1 cellular context compared by ENCODE assay signal in the genomic region with DNA sequence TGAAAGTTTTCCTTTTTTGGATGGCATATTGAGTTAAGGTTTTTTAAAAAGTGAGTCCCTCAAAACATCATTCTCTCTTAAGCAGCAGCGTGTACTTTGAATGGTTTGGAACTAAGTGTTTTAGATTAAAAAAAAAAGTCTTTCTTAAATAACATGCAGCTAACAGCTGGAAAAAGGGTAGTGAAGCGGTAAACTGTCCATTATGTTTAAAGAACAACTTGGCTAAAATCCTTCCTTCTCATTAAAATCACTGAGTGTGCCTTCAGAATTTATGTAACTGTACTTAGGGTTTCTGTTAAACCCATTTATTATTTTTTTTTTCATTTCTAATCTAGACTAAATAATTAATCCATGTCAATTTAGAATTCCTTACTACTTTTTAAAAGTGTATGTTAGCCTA.
TF ChIP-seq lines count a peak whose summit lies in the region.

No MANE protein-coding gene starts in this region.

TF ChIP-seq in GM23338, 12 proteins besides CTCF, POLR2A, EP300 and RAD21 (continued from another document):
- TF ChIP-seq, protein P1, sequence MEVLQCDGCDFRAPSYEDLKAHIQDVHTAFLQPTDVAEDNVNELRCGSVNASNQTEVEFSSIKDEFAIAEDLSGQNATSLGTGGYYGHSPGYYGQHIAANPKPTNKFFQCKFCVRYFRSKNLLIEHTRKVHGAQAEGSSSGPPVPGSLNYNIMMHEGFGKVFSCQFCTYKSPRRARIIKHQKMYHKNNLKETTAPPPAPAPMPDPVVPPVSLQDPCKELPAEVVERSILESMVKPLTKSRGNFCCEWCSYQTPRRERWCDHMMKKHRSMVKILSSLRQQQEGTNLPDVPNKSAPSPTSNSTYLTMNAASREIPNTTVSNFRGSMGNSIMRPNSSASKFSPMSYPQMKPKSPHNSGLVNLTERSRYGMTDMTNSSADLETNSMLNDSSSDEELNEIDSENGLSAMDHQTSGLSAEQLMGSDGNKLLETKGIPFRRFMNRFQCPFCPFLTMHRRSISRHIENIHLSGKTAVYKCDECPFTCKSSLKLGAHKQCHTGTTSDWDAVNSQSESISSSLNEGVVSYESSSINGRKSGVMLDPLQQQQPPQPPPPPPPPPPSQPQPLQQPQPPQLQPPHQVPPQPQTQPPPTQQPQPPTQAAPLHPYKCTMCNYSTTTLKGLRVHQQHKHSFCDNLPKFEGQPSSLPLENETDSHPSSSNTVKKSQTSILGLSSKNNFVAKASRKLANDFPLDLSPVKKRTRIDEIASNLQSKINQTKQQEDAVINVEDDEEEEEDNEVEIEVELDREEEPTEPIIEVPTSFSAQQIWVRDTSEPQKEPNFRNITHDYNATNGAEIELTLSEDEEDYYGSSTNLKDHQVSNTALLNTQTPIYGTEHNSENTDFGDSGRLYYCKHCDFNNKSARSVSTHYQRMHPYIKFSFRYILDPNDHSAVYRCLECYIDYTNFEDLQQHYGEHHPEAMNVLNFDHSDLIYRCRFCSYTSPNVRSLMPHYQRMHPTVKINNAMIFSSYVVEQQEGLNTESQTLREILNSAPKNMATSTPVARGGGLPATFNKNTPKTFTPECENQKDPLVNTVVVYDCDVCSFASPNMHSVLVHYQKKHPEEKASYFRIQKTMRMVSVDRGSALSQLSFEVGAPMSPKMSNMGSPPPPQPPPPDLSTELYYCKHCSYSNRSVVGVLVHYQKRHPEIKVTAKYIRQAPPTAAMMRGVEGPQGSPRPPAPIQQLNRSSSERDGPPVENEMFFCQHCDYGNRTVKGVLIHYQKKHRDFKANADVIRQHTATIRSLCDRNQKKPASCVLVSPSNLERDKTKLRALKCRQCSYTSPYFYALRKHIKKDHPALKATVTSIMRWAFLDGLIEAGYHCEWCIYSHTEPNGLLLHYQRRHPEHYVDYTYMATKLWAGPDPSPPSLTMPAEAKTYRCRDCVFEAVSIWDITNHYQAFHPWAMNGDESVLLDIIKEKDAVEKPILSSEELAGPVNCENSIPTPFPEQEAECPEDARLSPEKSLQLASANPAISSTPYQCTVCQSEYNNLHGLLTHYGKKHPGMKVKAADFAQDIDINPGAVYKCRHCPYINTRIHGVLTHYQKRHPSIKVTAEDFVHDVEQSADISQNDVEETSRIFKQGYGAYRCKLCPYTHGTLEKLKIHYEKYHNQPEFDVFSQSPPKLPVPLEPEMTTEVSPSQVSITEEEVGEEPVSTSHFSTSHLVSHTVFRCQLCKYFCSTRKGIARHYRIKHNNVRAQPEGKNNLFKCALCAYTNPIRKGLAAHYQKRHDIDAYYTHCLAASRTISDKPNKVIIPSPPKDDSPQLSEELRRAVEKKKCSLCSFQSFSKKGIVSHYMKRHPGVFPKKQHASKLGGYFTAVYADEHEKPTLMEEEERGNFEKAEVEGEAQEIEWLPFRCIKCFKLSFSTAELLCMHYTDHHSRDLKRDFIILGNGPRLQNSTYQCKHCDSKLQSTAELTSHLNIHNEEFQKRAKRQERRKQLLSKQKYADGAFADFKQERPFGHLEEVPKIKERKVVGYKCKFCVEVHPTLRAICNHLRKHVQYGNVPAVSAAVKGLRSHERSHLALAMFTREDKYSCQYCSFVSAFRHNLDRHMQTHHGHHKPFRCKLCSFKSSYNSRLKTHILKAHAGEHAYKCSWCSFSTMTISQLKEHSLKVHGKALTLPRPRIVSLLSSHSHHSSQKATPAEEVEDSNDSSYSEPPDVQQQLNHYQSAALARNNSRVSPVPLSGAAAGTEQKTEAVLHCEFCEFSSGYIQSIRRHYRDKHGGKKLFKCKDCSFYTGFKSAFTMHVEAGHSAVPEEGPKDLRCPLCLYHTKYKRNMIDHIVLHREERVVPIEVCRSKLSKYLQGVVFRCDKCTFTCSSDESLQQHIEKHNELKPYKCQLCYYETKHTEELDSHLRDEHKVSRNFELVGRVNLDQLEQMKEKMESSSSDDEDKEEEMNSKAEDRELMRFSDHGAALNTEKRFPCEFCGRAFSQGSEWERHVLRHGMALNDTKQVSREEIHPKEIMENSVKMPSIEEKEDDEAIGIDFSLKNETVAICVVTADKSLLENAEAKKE (CRISPR knock-in tag; IDR thresholded peaks at IDR 0.05) = no peak
- TF ChIP-seq ZNF114 (CRISPR knock-in tag; IDR thresholded peaks at IDR 0.05) (no peak), EZH2 (IDR thresholded peaks at IDR 0.05; ENCODE audit: low read depth, unreplicated experiment) (no peak), STAT1 (IDR thresholded peaks at IDR 0.05; ENCODE audit: unreplicated experiment) (no peak), EZH2phosphoT487 (IDR thresholded peaks at IDR 0.05; ENCODE audit: unreplicated experiment) (no peak)
TF ChIP-seq in GM23338: peak in this region for 0.
